In genomic region chr11:22554221-22554620, GRCh38 we compare ENCODE assay signal across 1 cellular context.
A peak's percentile ranks its signal among the peaks of the same experiment; 100 is the strongest.
TF ChIP-seq lines count a peak whose summit lies in the region.

No MANE protein-coding gene starts in this region.

TF ChIP-seq in GM12878, 131 proteins besides CTCF, POLR2A, EP300 and RAD21 (continued from another document):
- TF ChIP-seq PKNOX1 (IDR thresholded peaks at IDR 0.05) (peak; percentile 57; the same call in 1 of the 2 replicates), RUNX3 (IDR thresholded peaks at IDR 0.05; ENCODE audit: low read length) (peak; percentile 20; the same call in 1 of the 2 replicates), CEBPB (IDR thresholded peaks at IDR 0.05; ENCODE audit: borderline replicate concordance in 1 of 2, low read depth in 2 of 2, low read length in 2 of 2) (no peak), SUPT20H (IDR thresholded peaks at IDR 0.05; ENCODE audit: borderline replicate concordance, control insufficient read depth, low read depth, low read length) (no peak), LARP7 (IDR thresholded peaks at IDR 0.05) (no peak), ZNF384 (IDR thresholded peaks at IDR 0.05; ENCODE audit: borderline replicate concordance, low read depth, low read length) (no peak), ZNF217 (IDR thresholded peaks at IDR 0.05) (no peak), ZNF687 (IDR thresholded peaks at IDR 0.05) (no peak), SPI1 (IDR thresholded peaks at IDR 0.05; ENCODE audit: borderline replicate concordance, insufficient read depth, low read depth, low read length) (peak; percentile 88), GABPA (IDR thresholded peaks at IDR 0.05; ENCODE audit: low read depth) (no peak)
